In genomic region chrX:107675823-107676555, GRCh38 we compare ENCODE assay signal across 8 cellular contexts. TPM values are rescaled to one million over a fixed set of nuclear protein-coding genes. Genes with fewer than 3 reads are reported as not detected.
A peak's percentile ranks its signal among the peaks of the same experiment; 100 is the strongest.
DNase-seq lines count a peak whose midpoint lies in the region; ATAC-seq and TF ChIP-seq lines count a peak whose summit lies in the region.

No MANE protein-coding gene starts in this region.

- DNase-seq in NCI-H526 (lab: John Stamatoyannopoulos, UW) (peak; percentile 38 to 69), astrocyte of the spinal cord (ENCODE audit: low read depth, low spot score) (peak; percentile 62), right lobe of liver (peak in 1 of 3 donors; percentile 55), transverse colon (no peak)
- DNase-seq in stimulated activated naive CD4-positive, alpha-beta T cell treated with Interleukin-2 at 50 U/mL for 16 hours (lab: John Stamatoyannopoulos, UW): no peak

- WGBS in right lobe of liver (ENCODE audit: insufficient coverage, low coverage, low lambda C conversion rate, missing lambda C conversion rate): 8% methylated on average over 5 of the region's 9 CpGs
- WGBS in transverse colon (ENCODE audit: low coverage in 1 of 2), 2 donors: 22 to 37% methylated on average over 4 to 9 of the region's 9 CpGs

- H3K27ac ChIP-seq in right lobe of liver (peak overlapping the region; percentile 47 to 64 (median 57)), transverse colon (peak overlapping the region; percentile 88 to 96 (median 92))

- TF ChIP-seq CTCF in astrocyte of the spinal cord (IDR thresholded peaks at IDR 0.05; ENCODE audit: low read depth, low read length) (no peak), right lobe of liver (IDR thresholded peaks at IDR 0.05) (no peak), transverse colon (IDR thresholded peaks at IDR 0.05) (no peak)

- TF ChIP-seq EP300 in transverse colon (IDR thresholded peaks at IDR 0.05; ENCODE audit: low read depth): no peak

- intact Hi-C loops in right lobe of liver (cut with DNase I) (no loop called here), transverse colon (cut with DNase I; ENCODE audit: low total_unique reads) (loop anchor here (5.0 kb wide), 1 partner anchor 41 kb away; no protein-coding TSS in a partner anchor)

- H3K9me3 ChIP-seq in right lobe of liver: no peaks in the 10 kb centered on the region
- no peaks in the 10 kb centered on the region for H3K9me3 ChIP-seq in transverse colon

- H3K36me3 ChIP-seq in right lobe of liver (no peaks in the 10 kb centered on the region), transverse colon (no peaks in the 10 kb centered on the region)

- H3K27me3 ChIP-seq in right lobe of liver (no peaks in the 10 kb centered on the region), transverse colon (no peaks in the 10 kb centered on the region)

- in situ Hi-C loops in astrocyte of the spinal cord (cut with HindIII; ENCODE audit: low sequenced_read_pairs): no loop called here
- in situ Hi-C loops in transverse colon (cut with MboI; ENCODE audit: low pct_ligation_motif_present in 1 of 4, low pct_unique_long_range_greater_than_20kb in 1 of 4, low sequenced_read_pairs in 3 of 4): loop anchor here in 1 of 4 donors (5.0 kb wide), 1 partner anchor 41 kb away; no protein-coding TSS in a partner anchor

- H3K4me3 ChIP-seq in GM08714 (ENCODE audit: low read length) (peak overlapping the region; percentile 85), astrocyte of the spinal cord (ENCODE audit: low read depth, low read length) (peak overlapping the region; percentile 69), right lobe of liver (peak overlapping the region in 2 of 3 donors; percentile 40 to 48), transverse colon (peak overlapping the region; percentile 27 to 63 (median 45))

- H3K4me1 ChIP-seq in right lobe of liver: peaks cover 0 to 4% (median 0%) of the 10 kb centered on the region in 4 donors
- H3K4me1 ChIP-seq in transverse colon: peaks cover 4 to 32% (median 11%) of the 10 kb centered on the region in 4 donors

- ATAC-seq in right lobe of liver (peak; percentile 12 to 49 (median 40)), HG03159 (IDR thresholded peaks at IDR 0.05; ENCODE audit: unreplicated experiment) (no peak), HG02623 (IDR thresholded peaks at IDR 0.05; ENCODE audit: unreplicated experiment) (no peak)

- no peak for TF ChIP-seq POLR2A in right lobe of liver (IDR thresholded peaks at IDR 0.05)
- TF ChIP-seq POLR2A in transverse colon (IDR thresholded peaks at IDR 0.05): no peak

RNA-seq across cellular contexts. Expression of gene PRPS1, which starts 47.7 kb away (rescaled TPM):
- total RNA-seq in right lobe of liver (10 to 100 TPM; 23.8 to 38.6 (median 26.0) TPM), transverse colon (10 to 100 TPM in 2 of 4 donors, 1 to 10 TPM in 2; 1.5 to 16.5 (median 12.4) TPM)

Comparison
In these comparisons a context has a peak if more than half of its experiments do, and no peak if none do; other contexts are left out.
1. DNase-seq: peak in NCI-H526 (2 of 2) and astrocyte of the spinal cord (single experiment); none in transverse colon (single experiment) and stimulated activated naive CD4-positive, alpha-beta T cell treated with Interleukin-2 at 50 U/mL for 16 hours (single experiment).
2. ATAC-seq: peak in right lobe of liver (4 of 4); none in HG03159 (single experiment) and HG02623 (single experiment).
3. Peak in every context shown above with its lines, with median percentiles within 50 percentile points of each other: H3K4me3 ChIP-seq.